Comparison of ENCODE assay signal across 21 cellular contexts in genomic region chr6:131073577-131073976, GRCh38. TPM values are rescaled to one million over a fixed set of nuclear protein-coding genes. Genes with fewer than 3 reads are reported as not detected.
DNase-seq lines count a peak whose midpoint lies in the region; ATAC-seq and TF ChIP-seq lines count a peak whose summit lies in the region.
"Had no signal": no experiment of that assay in that cellular context is flagged by ENCODE, and none has a peak within 500 bp of the region (broad histone marks: within the 10 kb centered on the region; RNA-seq: fewer than 3 reads in every experiment).

No MANE protein-coding gene starts in this region.

- ATAC-seq in stimulated activated naive CD8-positive, alpha-beta T cell treated with anti-CD3 and anti-CD28 coated beads, Interleukin-15, Interleukin-2, amounts not matched to agents 100 U/mL and 50 U/mL, for 24 hours, result peak; percentile 77
- no peak for ATAC-seq in stimulated activated naive CD8-positive, alpha-beta T cell treated with anti-CD3 and anti-CD28 coated beads, Interleukin-15, amount 100 ng/mL, for 72 hours
- ATAC-seq in GM18505 (IDR thresholded peaks at IDR 0.05; ENCODE audit: unreplicated experiment), result no peak
- ATAC-seq: HCT116 had no signal

- POLR2A ChIA-PET in activated CD4-positive, alpha-beta memory T cell treated with anti-CD3 and anti-CD28 coated beads for 36 hours (lab: Charles Lee), result no interaction called here
- POLR2A ChIA-PET in activated CD4-positive, alpha-beta memory T cell treated with anti-CD3 and anti-CD28 coated beads, Interleukin-2, amount 10 ng/mL, durations not matched to agents 7 days and 5 days (lab: Charles Lee), result no interaction called here

- H3K27ac Mint-ChIP-seq in activated CD4-positive, alpha-beta memory T cell treated with anti-CD3 and anti-CD28 coated beads for 36 hours, result no peak overlapping the region
- H3K27ac Mint-ChIP-seq in activated CD4-positive, alpha-beta memory T cell treated with anti-CD3 and anti-CD28 coated beads, Interleukin-2, amount 10 ng/mL, durations not matched to agents 7 days and 5 days, result no peak overlapping the region
- no peak overlapping the region for H3K27ac Mint-ChIP-seq in stimulated activated naive CD8-positive, alpha-beta T cell treated with anti-CD3 and anti-CD28 coated beads, Interleukin-15, amount 100 ng/mL, for 72 hours

- peaks cover 5% of the 10 kb centered on the region for H3K27me3 Mint-ChIP-seq in activated CD4-positive, alpha-beta memory T cell treated with anti-CD3 and anti-CD28 coated beads for 36 hours
- H3K27me3 Mint-ChIP-seq in activated CD4-positive, alpha-beta memory T cell treated with anti-CD3 and anti-CD28 coated beads, Interleukin-2, amount 10 ng/mL, durations not matched to agents 7 days and 5 days, result peaks cover 5% of the 10 kb centered on the region
- H3K27me3 Mint-ChIP-seq in stimulated activated naive CD8-positive, alpha-beta T cell treated with anti-CD3 and anti-CD28 coated beads, Interleukin-15, amount 100 ng/mL, for 72 hours, result no peaks in the 10 kb centered on the region

- no peaks in the 10 kb centered on the region for H3K36me3 Mint-ChIP-seq in activated CD4-positive, alpha-beta memory T cell treated with anti-CD3 and anti-CD28 coated beads for 36 hours
- no peaks in the 10 kb centered on the region for H3K36me3 Mint-ChIP-seq in activated CD4-positive, alpha-beta memory T cell treated with anti-CD3 and anti-CD28 coated beads, Interleukin-2, amount 10 ng/mL, durations not matched to agents 7 days and 5 days (ENCODE audit: low read depth)
- H3K36me3 Mint-ChIP-seq: CD4-positive, alpha-beta memory T cell had no signal

- H3K9me3 Mint-ChIP-seq in activated CD4-positive, alpha-beta memory T cell treated with anti-CD3 and anti-CD28 coated beads for 36 hours, result peaks cover 10% of the 10 kb centered on the region
- peaks cover 2% of the 10 kb centered on the region for H3K9me3 Mint-ChIP-seq in activated CD4-positive, alpha-beta memory T cell treated with anti-CD3 and anti-CD28 coated beads, Interleukin-2, amount 10 ng/mL, durations not matched to agents 7 days and 5 days
- peaks cover 4 to 18% of the 10 kb centered on the region in 2 donors for H3K9me3 Mint-ChIP-seq in stimulated activated naive CD8-positive, alpha-beta T cell treated with anti-CD3 and anti-CD28 coated beads, Interleukin-15, amount 100 ng/mL, for 72 hours

- DNase-seq in activated CD4-positive, alpha-beta memory T cell treated with anti-CD3 and anti-CD28 coated beads for 36 hours, result peak; percentile 13
- DNase-seq in activated CD4-positive, alpha-beta memory T cell treated with anti-CD3 and anti-CD28 coated beads, Interleukin-2, amount 10 ng/mL, durations not matched to agents 7 days and 5 days, result no peak
- no peak for DNase-seq in stimulated activated naive CD8-positive, alpha-beta T cell treated with anti-CD3 and anti-CD28 coated beads, Interleukin-15, Interleukin-2, amounts not matched to agents 100 U/mL and 50 U/mL, for 24 hours
- no peak for DNase-seq in stimulated activated naive CD8-positive, alpha-beta T cell treated with anti-CD3 and anti-CD28 coated beads, Interleukin-15, amount 100 ng/mL, for 72 hours
- DNase-seq in kidney tubule cell (ENCODE audit: low spot score) (peak; percentile 16), 8988T (no peak)
- DNase-seq: C1 segment of cervical spinal cord; CD4-positive, alpha-beta memory T cell; COR-L47; DMS53; IMR-90; MM.1S; NCI-H1048; NCI-H1417; NCI-H1694; NCI-H2029 treated with DMSO at 0.1 percent for 48 hours; NCI-H526 treated with DMSO at 0.1 percent for 48 hours; RPMI8226; SHP77 had no signal

- no peak overlapping the region for H3K4me3 Mint-ChIP-seq in activated CD4-positive, alpha-beta memory T cell treated with anti-CD3 and anti-CD28 coated beads for 36 hours
- H3K4me3 Mint-ChIP-seq in activated CD4-positive, alpha-beta memory T cell treated with anti-CD3 and anti-CD28 coated beads, Interleukin-2, amount 10 ng/mL, durations not matched to agents 7 days and 5 days, result no peak overlapping the region
- no peak overlapping the region for H3K4me3 Mint-ChIP-seq in stimulated activated naive CD8-positive, alpha-beta T cell treated with anti-CD3 and anti-CD28 coated beads, Interleukin-15, amount 100 ng/mL, for 72 hours
- H3K4me3 Mint-ChIP-seq: CD4-positive, alpha-beta memory T cell had no signal

- no peak for TF ChIP-seq POLR2A in GM18505 (IDR thresholded peaks at IDR 0.05; ENCODE audit: borderline replicate concordance, extremely low read depth, insufficient read depth, insufficient read length)

- no peaks in the 10 kb centered on the region for H3K4me1 Mint-ChIP-seq in activated CD4-positive, alpha-beta memory T cell treated with anti-CD3 and anti-CD28 coated beads for 36 hours (ENCODE audit: low read depth)
- no peaks in the 10 kb centered on the region for H3K4me1 Mint-ChIP-seq in activated CD4-positive, alpha-beta memory T cell treated with anti-CD3 and anti-CD28 coated beads, Interleukin-2, amount 10 ng/mL, durations not matched to agents 7 days and 5 days
- H3K4me1 Mint-ChIP-seq in stimulated activated naive CD8-positive, alpha-beta T cell treated with anti-CD3 and anti-CD28 coated beads, Interleukin-15, amount 100 ng/mL, for 72 hours, result peaks cover 6% of the 10 kb centered on the region
- H3K4me1 Mint-ChIP-seq: CD4-positive, alpha-beta memory T cell had no signal

- intact Hi-C loops in activated CD4-positive, alpha-beta memory T cell treated with anti-CD3 and anti-CD28 coated beads for 36 hours (cut with micrococcal nuclease), result no loop called here

- CTCF ChIA-PET in activated CD4-positive, alpha-beta memory T cell treated with anti-CD3 and anti-CD28 coated beads for 36 hours (lab: Charles Lee), result no interaction called here
- CTCF ChIA-PET in activated CD4-positive, alpha-beta memory T cell treated with anti-CD3 and anti-CD28 coated beads, Interleukin-2, amount 10 ng/mL, durations not matched to agents 7 days and 5 days (lab: Charles Lee), result no interaction called here

RNA-seq across cellular contexts. Expression of gene EPB41L2, which starts 10.5 kb away (rescaled TPM):
- 10 to 100 TPM; 30.4 to 37.8 TPM for total RNA-seq in activated CD4-positive, alpha-beta memory T cell treated with anti-CD3 and anti-CD28 coated beads for 36 hours
- 10 to 100 TPM; 24.8 to 25.6 TPM for total RNA-seq in activated CD4-positive, alpha-beta memory T cell treated with anti-CD3 and anti-CD28 coated beads, Interleukin-2, amount 10 ng/mL, durations not matched to agents 7 days and 5 days

Comparison
In these comparisons a context has a peak if more than half of its experiments do, and no peak if none do; other contexts are left out.
1. DNase-seq: peak in activated CD4-positive, alpha-beta memory T cell treated with anti-CD3 and anti-CD28 coated beads for 36 hours (single experiment) and kidney tubule cell (single experiment); none in activated CD4-positive, alpha-beta memory T cell treated with anti-CD3 and anti-CD28 coated beads, Interleukin-2, amount 10 ng/mL, durations not matched to agents 7 days and 5 days (single experiment), stimulated activated naive CD8-positive, alpha-beta T cell treated with anti-CD3 and anti-CD28 coated beads, Interleukin-15, Interleukin-2, amounts not matched to agents 100 U/mL and 50 U/mL, for 24 hours (single experiment), stimulated activated naive CD8-positive, alpha-beta T cell treated with anti-CD3 and anti-CD28 coated beads, Interleukin-15, amount 100 ng/mL, for 72 hours (0 of 2) and 8988T (single experiment).